9 cellular contexts compared by ENCODE assay signal in genomic region chr19:12983561-12984142, GRCh38. TPM values are rescaled to one million over a fixed set of nuclear protein-coding genes. Genes with fewer than 3 reads are reported as not detected.
A peak's percentile ranks its signal among the peaks of the same experiment; 100 is the strongest.
DNase-seq lines count a peak whose midpoint lies in the region; ATAC-seq and TF ChIP-seq lines count a peak whose summit lies in the region.
"Had no signal": no experiment of that assay in that cellular context is flagged by ENCODE, and none has a peak within 500 bp of the region (broad histone marks: within the 10 kb centered on the region; RNA-seq: fewer than 3 reads in every experiment).

No MANE protein-coding gene starts in this region.

- H3K27ac Mint-ChIP-seq in T-cell, result no peak overlapping the region
- H3K27ac Mint-ChIP-seq: stimulated activated naive CD8-positive, alpha-beta T cell treated with anti-CD3 and anti-CD28 coated beads, Interleukin-15, Interleukin-2, amounts not matched to agents 100 ng/mL and 50 ng/mL, for 24 hours had no signal

- ATAC-seq in T-cell (replicated peaks in 1 of 4) (peak; percentile 85 to 92 (median 88)), GM19023 (IDR thresholded peaks at IDR 0.05; ENCODE audit: unreplicated experiment) (no peak)

- H3K4me3 ChIP-seq in adrenal gland (peak overlapping the region in 1 of 4 donors; percentile 42), right atrium auricular region (peak overlapping the region in 1 of 2 donors; percentile 33), vagina (peak overlapping the region; percentile 26 to 31)

- H3K4me1 Mint-ChIP-seq in T-cell, result peaks cover 0 to 8% (median 4%) of the 10 kb centered on the region in 3 donors

- no peaks in the 10 kb centered on the region for H3K9me3 ChIP-seq in adrenal gland (replicated peaks in 1 of 3)
- no peaks in the 10 kb centered on the region for H3K9me3 ChIP-seq in right atrium auricular region
- no peaks in the 10 kb centered on the region for H3K9me3 ChIP-seq in vagina

- no peak overlapping the region for H3K4me3 Mint-ChIP-seq in T-cell
- H3K4me3 Mint-ChIP-seq: stimulated activated naive CD8-positive, alpha-beta T cell treated with anti-CD3 and anti-CD28 coated beads, Interleukin-15, Interleukin-2, amounts not matched to agents 100 ng/mL and 50 ng/mL, for 24 hours had no signal

- H3K4me1 ChIP-seq in adrenal gland (replicated peaks in 1 of 2) (no peaks in the 10 kb centered on the region), right atrium auricular region (peaks cover 0 to 20% of the 10 kb centered on the region in 2 donors), vagina (peaks cover 21% of the 10 kb centered on the region)

- peaks cover 8 to 9% of the 10 kb centered on the region in 2 donors for H3K27me3 Mint-ChIP-seq in T-cell

- no peaks in the 10 kb centered on the region for H3K36me3 Mint-ChIP-seq in T-cell

- H3K36me3 ChIP-seq in adrenal gland (replicated peaks in 1 of 2), result no peaks in the 10 kb centered on the region
- no peaks in the 10 kb centered on the region for H3K36me3 ChIP-seq in right atrium auricular region
- no peaks in the 10 kb centered on the region for H3K36me3 ChIP-seq in vagina

- DNase-seq in M059J (ENCODE audit: low read depth) (peak; percentile 66), T-cell (peak; percentile 54 to 83 (median 76)), adrenal gland (peak; percentile 64 to 83 (median 77)), right atrium auricular region (ENCODE audit: low spot score) (peak; percentile 82), retina (peak; percentile 94), vagina (ENCODE audit: extremely low spot score in 2 of 2) (peak in 1 of 2 donors; percentile 89)

- 8 to 11% (median 9%) methylated on average over 39 to 49 of the region's 49 CpGs for WGBS in adrenal gland, 4 donors

- CTCF ChIA-PET in T-cell (lab: Charles Lee), result interaction anchor here in 1 of 2 donors (1.9 kb wide), 1 partner anchor 78 kb away, joined by 4 read pairs; no protein-coding TSS in a partner anchor

- POLR2A ChIA-PET in T-cell (lab: Charles Lee), result no interaction called here

- no peaks in the 10 kb centered on the region for H3K27me3 ChIP-seq in adrenal gland
- no peaks in the 10 kb centered on the region for H3K27me3 ChIP-seq in right atrium auricular region
- no peaks in the 10 kb centered on the region for H3K27me3 ChIP-seq in vagina

- intact Hi-C loops in adrenal gland (cut with DNase I), result loop anchor here (5.0 kb wide), 2 partner anchors 79 to 109 kb away; no protein-coding TSS in a partner anchor
- intact Hi-C loops in vagina (cut with DNase I), result loop anchor here (5.0 kb wide), 2 partner anchors 79 to 109 kb away; no protein-coding TSS in a partner anchor

- H3K27ac ChIP-seq in adrenal gland (no peak overlapping the region), right atrium auricular region (peak overlapping the region in 1 of 2 donors; percentile 43), vagina (no peak overlapping the region)

- H3K9me3 Mint-ChIP-seq in T-cell, result no peaks in the 10 kb centered on the region
- H3K9me3 Mint-ChIP-seq: stimulated activated naive CD8-positive, alpha-beta T cell treated with anti-CD3 and anti-CD28 coated beads, Interleukin-15, Interleukin-2, amounts not matched to agents 100 ng/mL and 50 ng/mL, for 24 hours had no signal

- TF ChIP-seq CTCF in GM12872 (IDR thresholded peaks at IDR 0.05; ENCODE audit: insufficient read depth, low read depth, low read length) (peak; percentile 79), adrenal gland (IDR thresholded peaks at IDR 0.05) (peak; percentile 56 to 99 (median 86)), right atrium auricular region (IDR thresholded peaks at IDR 0.05) (peak; percentile 96 to 97), vagina (IDR thresholded peaks at IDR 0.05) (peak; percentile 94 to 99 (median 95))

- TF ChIP-seq POLR2A in adrenal gland (IDR thresholded peaks at IDR 0.05), result no peak
- TF ChIP-seq POLR2A in vagina (IDR thresholded peaks at IDR 0.05), result no peak

RNA-seq across cellular contexts. Expression of gene NFIX, which starts 11.6 kb away (rescaled TPM):
- 38.5 and 52.0 TPM in 2 replicates for total RNA-seq in M059J (2014; rRNA removed; shearing (Covaris generic))
- 1 to 10 TPM; 3.9 to 6.6 (median 6.3) TPM for total RNA-seq in T-cell
- 10 to 100 TPM; 25.6 to 72.8 (median 36.5) TPM for total RNA-seq in adrenal gland
- 10 to 100 TPM in 1 of 3 donors, 1 to 10 TPM in 2; 4.9 to 18.0 (median 9.4) TPM for polyA plus RNA-seq in adrenal gland
- total RNA-seq in right atrium auricular region, result 10 to 100 TPM; 56.5 to 69.8 TPM
- 81.8 TPM for total RNA-seq in vagina

RNA-seq across cellular contexts. Expression of gene DAND5, which starts 14.3 kb away (rescaled TPM):
- 0.62 TPM in 1 of 2 replicates, not detected in the other for total RNA-seq in M059J (2014; rRNA removed; shearing (Covaris generic))
- total RNA-seq in T-cell (not detected), adrenal gland (1 to 10 TPM in 5 of 8 donors, under 1 TPM in 3; 0.35 to 2.3 (median 1.3) TPM), right atrium auricular region (10 to 100 TPM in 1 of 2 donors, 1 to 10 TPM in 1; 2.9 to 10.7 TPM), vagina (not detected)
- polyA plus RNA-seq in adrenal gland, result under 1 TPM; 0.27 to 0.34 (median 0.32) TPM

RNA-seq across cellular contexts. Expression of gene GADD45GIP1, which starts 26.6 kb away (rescaled TPM):
- total RNA-seq in M059J (2014; rRNA removed; shearing (Covaris generic)), result 48.1 and 54.0 TPM in 2 replicates
- total RNA-seq in T-cell (10 to 100 TPM in 3 of 5 donors, 1 to 10 TPM in 2; 6.2 to 22.6 (median 20.1) TPM), adrenal gland (100 to 1,000 TPM in 1 of 8 donors, 10 to 100 TPM in 7; 26.1 to 101 (median 41.2) TPM), right atrium auricular region (10 to 100 TPM; 48.5 to 58.7 TPM), vagina (80.3 TPM)
- 100 to 1,000 TPM in 2 of 3 donors, 10 to 100 TPM in 1; 16.5 to 213 (median 183) TPM for polyA plus RNA-seq in adrenal gland

RNA-seq across cellular contexts. Expression of gene RAD23A, which starts 38.0 kb away (rescaled TPM):
- 156 and 205 TPM in 2 replicates for total RNA-seq in M059J (2014; rRNA removed; shearing (Covaris generic))
- 100 to 1,000 TPM in 3 of 5 donors, 10 to 100 TPM in 2; 82.0 to 116 (median 104) TPM for total RNA-seq in T-cell
- total RNA-seq in adrenal gland, result 100 to 1,000 TPM in 5 of 8 donors, 10 to 100 TPM in 3; 66.5 to 146 (median 108) TPM
- polyA plus RNA-seq in adrenal gland, result 100 to 1,000 TPM; 112 to 240 (median 206) TPM
- total RNA-seq in right atrium auricular region, result 100 to 1,000 TPM; 178 to 185 TPM
- total RNA-seq in vagina, result 85.9 TPM

RNA-seq across cellular contexts. Expression of gene CALR, which starts 45.2 kb away (rescaled TPM):
- total RNA-seq in M059J (2014; rRNA removed; shearing (Covaris generic)), result 2,061 and 2,975 TPM in 2 replicates
- 100 to 1,000 TPM; 429 to 530 (median 501) TPM for total RNA-seq in T-cell
- 1,000 to 10,000 TPM in 2 of 8 donors, 100 to 1,000 TPM in 6; 271 to 1,489 (median 613) TPM for total RNA-seq in adrenal gland
- 1,000 to 10,000 TPM in 1 of 3 donors, 100 to 1,000 TPM in 2; 224 to 1,230 (median 336) TPM for polyA plus RNA-seq in adrenal gland
- total RNA-seq in right atrium auricular region, result 100 to 1,000 TPM; 285 to 289 TPM
- 303 TPM for total RNA-seq in vagina
